1 cellular context compared by ENCODE assay signal in the genomic region with DNA sequence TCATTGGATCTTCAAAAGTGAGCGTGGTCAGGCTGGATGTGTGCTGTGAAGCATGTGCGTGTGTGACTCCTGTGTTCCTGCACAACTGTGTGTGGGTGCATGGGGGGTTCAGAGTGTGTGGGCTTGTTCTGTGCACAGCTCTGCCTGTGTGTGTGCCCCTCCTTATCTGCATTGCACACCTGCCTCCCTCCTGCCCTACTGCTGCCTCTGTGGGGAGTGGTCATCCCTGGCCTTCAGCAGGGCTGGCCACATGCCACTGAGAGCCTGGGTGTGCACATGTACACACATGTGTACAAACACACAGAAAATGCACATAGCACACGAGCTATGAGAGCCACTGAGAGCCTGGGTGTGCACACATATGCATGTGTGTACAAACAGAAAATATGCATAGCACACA.
TF ChIP-seq lines count a peak whose summit lies in the region.

No MANE protein-coding gene starts in this region.

TF ChIP-seq in H1, 55 proteins besides CTCF, POLR2A, EP300 and RAD21:
- no peak for TF ChIP-seq KDM1A (IDR thresholded peaks at IDR 0.05; ENCODE audit: borderline replicate concordance, low read length)
- TF ChIP-seq SIN3A (conservative IDR thresholded peaks at IDR 0.05 in 1 of 2, IDR thresholded peaks at IDR 0.05 in 1 of 2; ENCODE audit: low read depth in 1 of 2, low read length in 2 of 2): no peak
- TF ChIP-seq TEAD4 (IDR thresholded peaks at IDR 0.05; ENCODE audit: low read depth, low read length): no peak
- TF ChIP-seq, protein P1, sequence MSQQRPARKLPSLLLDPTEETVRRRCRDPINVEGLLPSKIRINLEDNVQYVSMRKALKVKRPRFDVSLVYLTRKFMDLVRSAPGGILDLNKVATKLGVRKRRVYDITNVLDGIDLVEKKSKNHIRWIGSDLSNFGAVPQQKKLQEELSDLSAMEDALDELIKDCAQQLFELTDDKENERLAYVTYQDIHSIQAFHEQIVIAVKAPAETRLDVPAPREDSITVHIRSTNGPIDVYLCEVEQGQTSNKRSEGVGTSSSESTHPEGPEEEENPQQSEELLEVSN (IDR thresholded peaks at IDR 0.05): no peak
- no peak for TF ChIP-seq USF2 (IDR thresholded peaks at IDR 0.05; ENCODE audit: low read length)
